Comparison of ENCODE assay signal across 1 cellular context in the genomic region with DNA sequence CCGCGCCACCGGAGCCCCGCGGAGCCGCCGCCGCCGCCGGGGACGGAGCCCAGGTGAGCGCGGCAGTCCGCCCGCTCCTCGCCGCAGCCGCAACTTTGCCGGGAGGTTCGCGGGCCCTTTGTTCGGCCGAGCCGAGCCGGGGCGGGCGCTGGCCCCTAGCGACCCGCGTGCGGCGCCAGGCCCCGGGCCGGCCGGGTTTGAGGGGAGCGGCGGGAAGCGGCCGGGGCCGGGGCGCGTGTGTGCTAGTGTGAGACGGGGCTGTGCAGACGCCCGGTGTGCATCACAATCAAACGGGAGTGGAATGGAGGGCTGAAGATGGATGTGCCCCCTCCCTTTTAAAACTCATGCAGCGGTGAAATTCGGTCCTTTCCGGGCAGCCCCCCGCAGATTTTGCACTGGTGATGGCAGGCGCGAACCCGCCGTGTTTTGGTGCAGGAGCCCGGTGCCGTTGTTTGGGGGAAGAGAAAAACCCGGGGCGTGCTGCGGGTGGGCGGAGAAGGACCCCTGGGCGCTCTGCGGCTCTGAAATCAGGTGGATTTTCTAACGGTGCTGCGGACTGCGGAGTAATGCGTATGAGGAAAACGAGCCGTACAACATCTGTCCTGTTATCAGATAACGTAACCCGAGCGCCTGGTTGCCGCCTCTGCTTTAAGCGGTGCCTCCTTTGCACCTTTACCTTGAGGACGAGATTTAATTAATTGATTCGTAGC.
TF ChIP-seq lines count a peak whose summit lies in the region.

No MANE protein-coding gene starts in this region.

TF ChIP-seq in HepG2, 621 proteins besides CTCF, POLR2A, EP300 and RAD21 (continued from another document):
- TF ChIP-seq, protein P1, sequence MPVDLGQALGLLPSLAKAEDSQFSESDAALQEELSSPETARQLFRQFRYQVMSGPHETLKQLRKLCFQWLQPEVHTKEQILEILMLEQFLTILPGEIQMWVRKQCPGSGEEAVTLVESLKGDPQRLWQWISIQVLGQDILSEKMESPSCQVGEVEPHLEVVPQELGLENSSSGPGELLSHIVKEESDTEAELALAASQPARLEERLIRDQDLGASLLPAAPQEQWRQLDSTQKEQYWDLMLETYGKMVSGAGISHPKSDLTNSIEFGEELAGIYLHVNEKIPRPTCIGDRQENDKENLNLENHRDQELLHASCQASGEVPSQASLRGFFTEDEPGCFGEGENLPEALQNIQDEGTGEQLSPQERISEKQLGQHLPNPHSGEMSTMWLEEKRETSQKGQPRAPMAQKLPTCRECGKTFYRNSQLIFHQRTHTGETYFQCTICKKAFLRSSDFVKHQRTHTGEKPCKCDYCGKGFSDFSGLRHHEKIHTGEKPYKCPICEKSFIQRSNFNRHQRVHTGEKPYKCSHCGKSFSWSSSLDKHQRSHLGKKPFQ (CRISPR knock-in tag; IDR thresholded peaks at IDR 0.05; ENCODE audit: insufficient replicate concordance), result no peak
- TF ChIP-seq HOXA9 (CRISPR knock-in tag; IDR thresholded peaks at IDR 0.05; ENCODE audit: borderline replicate concordance) (no peak; the same call in 1 of the 2 replicates), MAZ (IDR thresholded peaks at IDR 0.05; ENCODE audit: borderline replicate concordance, low read depth, low read length) (no peak), MAZ (CRISPR knock-in tag; IDR thresholded peaks at IDR 0.05; ENCODE audit: low read depth) (peak; percentile 26; the same call in 1 of the 2 replicates), ZNF33B (CRISPR knock-in tag; IDR thresholded peaks at IDR 0.05) (no peak), TAF15 (IDR thresholded peaks at IDR 0.05; ENCODE audit: low read depth, low read length, poor library complexity, severe bottlenecking) (no peak), ZNF883 (CRISPR knock-in tag; IDR thresholded peaks at IDR 0.05; ENCODE audit: not compliant biosample characterization) (no peak), ATF7-NPFF (CRISPR knock-in tag; IDR thresholded peaks at IDR 0.05; ENCODE audit: low read depth) (peak; percentile 60), MIXL1 (CRISPR knock-in tag; IDR thresholded peaks at IDR 0.05) (no peak), ZNF703 (CRISPR knock-in tag; IDR thresholded peaks at IDR 0.05; ENCODE audit: borderline replicate concordance) (no peak), IKZF1 (IDR thresholded peaks at IDR 0.05) (no peak), TAF1 (CRISPR knock-in tag; IDR thresholded peaks at IDR 0.05) (peak; percentile 31; the same call in 1 of the 2 replicates), MAFG (CRISPR knock-in tag; IDR thresholded peaks at IDR 0.05) (no peak), ZNF329 (CRISPR knock-in tag; IDR thresholded peaks at IDR 0.05; ENCODE audit: low read depth) (no peak), SAP130 (CRISPR knock-in tag; IDR thresholded peaks at IDR 0.05; ENCODE audit: low read depth) (peak; percentile 43; the same call in 1 of the 2 replicates), NAIF1 (CRISPR knock-in tag; IDR thresholded peaks at IDR 0.05; ENCODE audit: borderline replicate concordance) (no peak), HOXA5 (CRISPR knock-in tag; IDR thresholded peaks at IDR 0.05) (no peak), TARDBP (CRISPR knock-in tag; IDR thresholded peaks at IDR 0.05) (no peak)
- TF ChIP-seq, protein P2, sequence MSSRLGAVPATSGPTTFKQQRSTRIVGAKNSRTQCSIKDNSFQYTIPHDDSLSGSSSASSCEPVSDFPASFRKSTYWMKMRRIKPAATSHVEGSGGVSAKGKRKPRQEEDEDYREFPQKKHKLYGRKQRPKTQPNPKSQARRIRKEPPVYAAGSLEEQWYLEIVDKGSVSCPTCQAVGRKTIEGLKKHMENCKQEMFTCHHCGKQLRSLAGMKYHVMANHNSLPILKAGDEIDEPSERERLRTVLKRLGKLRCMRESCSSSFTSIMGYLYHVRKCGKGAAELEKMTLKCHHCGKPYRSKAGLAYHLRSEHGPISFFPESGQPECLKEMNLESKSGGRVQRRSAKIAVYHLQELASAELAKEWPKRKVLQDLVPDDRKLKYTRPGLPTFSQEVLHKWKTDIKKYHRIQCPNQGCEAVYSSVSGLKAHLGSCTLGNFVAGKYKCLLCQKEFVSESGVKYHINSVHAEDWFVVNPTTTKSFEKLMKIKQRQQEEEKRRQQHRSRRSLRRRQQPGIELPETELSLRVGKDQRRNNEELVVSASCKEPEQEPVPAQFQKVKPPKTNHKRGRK (CRISPR knock-in tag; IDR thresholded peaks at IDR 0.05), result no peak
- TF ChIP-seq, protein P3, sequence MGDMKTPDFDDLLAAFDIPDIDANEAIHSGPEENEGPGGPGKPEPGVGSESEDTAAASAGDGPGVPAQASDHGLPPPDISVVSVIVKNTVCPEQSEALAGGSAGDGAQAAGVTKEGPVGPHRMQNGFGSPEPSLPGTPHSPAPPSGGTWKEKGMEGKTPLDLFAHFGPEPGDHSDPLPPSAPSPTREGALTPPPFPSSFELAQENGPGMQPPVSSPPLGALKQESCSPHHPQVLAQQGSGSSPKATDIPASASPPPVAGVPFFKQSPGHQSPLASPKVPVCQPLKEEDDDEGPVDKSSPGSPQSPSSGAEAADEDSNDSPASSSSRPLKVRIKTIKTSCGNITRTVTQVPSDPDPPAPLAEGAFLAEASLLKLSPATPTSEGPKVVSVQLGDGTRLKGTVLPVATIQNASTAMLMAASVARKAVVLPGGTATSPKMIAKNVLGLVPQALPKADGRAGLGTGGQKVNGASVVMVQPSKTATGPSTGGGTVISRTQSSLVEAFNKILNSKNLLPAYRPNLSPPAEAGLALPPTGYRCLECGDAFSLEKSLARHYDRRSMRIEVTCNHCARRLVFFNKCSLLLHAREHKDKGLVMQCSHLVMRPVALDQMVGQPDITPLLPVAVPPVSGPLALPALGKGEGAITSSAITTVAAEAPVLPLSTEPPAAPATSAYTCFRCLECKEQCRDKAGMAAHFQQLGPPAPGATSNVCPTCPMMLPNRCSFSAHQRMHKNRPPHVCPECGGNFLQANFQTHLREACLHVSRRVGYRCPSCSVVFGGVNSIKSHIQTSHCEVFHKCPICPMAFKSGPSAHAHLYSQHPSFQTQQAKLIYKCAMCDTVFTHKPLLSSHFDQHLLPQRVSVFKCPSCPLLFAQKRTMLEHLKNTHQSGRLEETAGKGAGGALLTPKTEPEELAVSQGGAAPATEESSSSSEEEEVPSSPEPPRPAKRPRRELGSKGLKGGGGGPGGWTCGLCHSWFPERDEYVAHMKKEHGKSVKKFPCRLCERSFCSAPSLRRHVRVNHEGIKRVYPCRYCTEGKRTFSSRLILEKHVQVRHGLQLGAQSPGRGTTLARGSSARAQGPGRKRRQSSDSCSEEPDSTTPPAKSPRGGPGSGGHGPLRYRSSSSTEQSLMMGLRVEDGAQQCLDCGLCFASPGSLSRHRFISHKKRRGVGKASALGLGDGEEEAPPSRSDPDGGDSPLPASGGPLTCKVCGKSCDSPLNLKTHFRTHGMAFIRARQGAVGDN (CRISPR knock-in tag; IDR thresholded peaks at IDR 0.05), result peak; percentile 64
